ENCODE assay signal across 25 cellular contexts in genomic region chr2:58731488-58731869, GRCh38.
A peak's percentile ranks its signal among the peaks of the same experiment; 100 is the strongest.
DNase-seq lines count a peak whose midpoint lies in the region; ATAC-seq, FAIRE-seq and TF ChIP-seq lines count a peak whose summit lies in the region.
"Had no signal": no experiment of that assay in that cellular context is flagged by ENCODE, and none has a peak within 500 bp of the region (broad histone marks: within the 10 kb centered on the region; RNA-seq: fewer than 3 reads in every experiment).

No MANE protein-coding gene starts in this region.

- H3K4me3 Mint-ChIP-seq in CD8-positive, alpha-beta memory T cell = no peak overlapping the region
- H3K4me3 Mint-ChIP-seq: activated naive CD8-positive, alpha-beta T cell; activated T-helper 1 cell treated with anti-CD3 and anti-CD28 coated beads, Interleukin-12 subunit alpha, Interleukin-12 subunit beta, Interleukin-2, Interleukin-4 antibody, amounts not matched to agents 30 ng/mL and 10 ng/mL and 1 ng/mL, durations not matched to agents 14 hours and 24 hours and 36 hours; immature natural killer cell; naive B cell; stimulated activated naive CD8-positive, alpha-beta T cell treated with anti-CD3 and anti-CD28 coated beads, Interleukin-15, amount 100 ng/mL, for 72 hours; type B pancreatic cell had no signal

- CTCF ChIA-PET in CD8-positive, alpha-beta memory T cell (lab: Charles Lee) = no interaction called here

- H3K4me1 Mint-ChIP-seq in CD8-positive, alpha-beta memory T cell = no peaks in the 10 kb centered on the region
- H3K4me1 Mint-ChIP-seq: immature natural killer cell; stimulated activated naive CD8-positive, alpha-beta T cell treated with anti-CD3 and anti-CD28 coated beads, Interleukin-15, amount 100 ng/mL, for 72 hours had no signal

- H3K4me3 ChIP-seq in CD8-positive, alpha-beta memory T cell (ENCODE audit: low read length) = no peak overlapping the region
- no peak overlapping the region for H3K4me3 ChIP-seq in brain microvascular endothelial cell (ENCODE audit: low read depth, low read length)
- H3K4me3 ChIP-seq: A549, right atrium auricular region had no signal

- POLR2A ChIA-PET in CD8-positive, alpha-beta memory T cell (lab: Charles Lee) = no interaction called here

- no peaks in the 10 kb centered on the region for H3K4me1 ChIP-seq in CD8-positive, alpha-beta memory T cell (ENCODE audit: insufficient read depth, low read length)
- H3K4me1 ChIP-seq: BE2C, right atrium auricular region had no signal

- H3K27ac ChIP-seq in CD8-positive, alpha-beta memory T cell (ENCODE audit: low read depth, low read length) = peak overlapping the region; percentile 57
- no peak overlapping the region for H3K27ac ChIP-seq in brain microvascular endothelial cell
- H3K27ac ChIP-seq: A549, KMS-11, right atrium auricular region had no signal

- peaks cover 0 to 1% of the 10 kb centered on the region in 2 donors for H3K27me3 Mint-ChIP-seq in CD8-positive, alpha-beta memory T cell
- H3K27me3 Mint-ChIP-seq: activated naive CD8-positive, alpha-beta T cell; naive B cell; type B pancreatic cell had no signal

- H3K9me3 Mint-ChIP-seq in CD8-positive, alpha-beta memory T cell = no peaks in the 10 kb centered on the region
- H3K9me3 Mint-ChIP-seq: activated T-helper 1 cell treated with anti-CD3 and anti-CD28 coated beads, Interleukin-12 subunit alpha, Interleukin-12 subunit beta, Interleukin-2, Interleukin-4 antibody, amounts not matched to agents 30 ng/mL and 10 ng/mL and 1 ng/mL, durations not matched to agents 14 hours and 24 hours and 36 hours; naive B cell; stimulated activated naive CD8-positive, alpha-beta T cell treated with anti-CD3 and anti-CD28 coated beads, Interleukin-15, amount 100 ng/mL, for 72 hours; type B pancreatic cell had no signal

- ATAC-seq in HG02623 (IDR thresholded peaks at IDR 0.05; ENCODE audit: unreplicated experiment) = no peak
- ATAC-seq: A549; left lobe of liver; SK-N-SH treated with all-trans-retinoic acid at 6 μM for 48 hours; stimulated activated naive CD8-positive, alpha-beta T cell treated with anti-CD3 and anti-CD28 coated beads, Interleukin-15, amount 100 ng/mL, for 72 hours had no signal

- DNase-seq in CD8-positive, alpha-beta memory T cell = no peak
- DNase-seq in M059J (ENCODE audit: low read depth) = peak; percentile 5
- DNase-seq in SIG-M5 (lab: John Stamatoyannopoulos, UW) = peak; percentile 95
- peak; percentile 4 for DNase-seq in astrocyte of the hippocampus (ENCODE audit: low read depth, low spot score)
- DNase-seq in SK-N-DZ (ENCODE audit: low spot score) = no peak
- no peak for DNase-seq in GM12891 (ENCODE audit: insufficient read length, low spot score)
- no peak for DNase-seq in brain microvascular endothelial cell
- DNase-seq: BE2C; foreskin fibroblast; HCEC 1CT; immature natural killer cell; naive B cell; NCI-H2081 treated with DMSO at 0.1 percent for 48 hours; stimulated activated CD4-positive, alpha-beta T cell treated with anti-CD3 and anti-CD28 coated beads, Interleukin-4, amount 100 ng/mL, for 24 hours; stimulated activated naive CD8-positive, alpha-beta T cell treated with anti-CD3 and anti-CD28 coated beads, Interleukin-15, amount 100 ng/mL, for 72 hours; T1000 had no signal

- H3K27ac Mint-ChIP-seq in CD8-positive, alpha-beta memory T cell = no peak overlapping the region
- H3K27ac Mint-ChIP-seq: activated naive CD8-positive, alpha-beta T cell; activated T-helper 1 cell treated with anti-CD3 and anti-CD28 coated beads, Interleukin-12 subunit alpha, Interleukin-12 subunit beta, Interleukin-2, Interleukin-4 antibody, amounts not matched to agents 30 ng/mL and 10 ng/mL and 1 ng/mL, durations not matched to agents 14 hours and 24 hours and 36 hours; immature natural killer cell; naive B cell; stimulated activated naive CD8-positive, alpha-beta T cell treated with anti-CD3 and anti-CD28 coated beads, Interleukin-15, amount 100 ng/mL, for 72 hours; type B pancreatic cell had no signal

- no peaks in the 10 kb centered on the region for H3K36me3 ChIP-seq in CD8-positive, alpha-beta memory T cell (ENCODE audit: insufficient read depth, low read length)
- no peaks in the 10 kb centered on the region for H3K36me3 ChIP-seq in brain microvascular endothelial cell (replicated peaks)
- H3K36me3 ChIP-seq: BE2C, right atrium auricular region had no signal

- H3K27me3 ChIP-seq in CD8-positive, alpha-beta memory T cell (ENCODE audit: insufficient read depth, low read length, poor library complexity, severe bottlenecking) = no peaks in the 10 kb centered on the region
- no peaks in the 10 kb centered on the region for H3K27me3 ChIP-seq in brain microvascular endothelial cell (replicated peaks)
- H3K27me3 ChIP-seq: BE2C, right atrium auricular region had no signal

- no peak for FAIRE-seq in GM12891 (lab: Jason Lieb, UNC)
- FAIRE-seq: A549 had no signal

- no peaks in the 10 kb centered on the region for H3K9me3 ChIP-seq in CD8-positive, alpha-beta memory T cell (ENCODE audit: low read length)
- H3K9me3 ChIP-seq: A549, BE2C, right atrium auricular region had no signal

- no peak for TF ChIP-seq POLR2A in GM12891 (IDR thresholded peaks at IDR 0.05; ENCODE audit: low read depth, low read length)

- in situ Hi-C loops in brain microvascular endothelial cell (cut with HindIII; ENCODE audit: low pct_ligation_motif_present, low sequenced_read_pairs) = no loop called here

- no peaks in the 10 kb centered on the region for H3K36me3 Mint-ChIP-seq in CD8-positive, alpha-beta memory T cell
- H3K36me3 Mint-ChIP-seq: activated naive CD8-positive, alpha-beta T cell; immature natural killer cell; naive B cell; type B pancreatic cell had no signal

- no peak for TF ChIP-seq CTCF in brain microvascular endothelial cell (IDR thresholded peaks at IDR 0.05; ENCODE audit: low read depth, low read length, missing control alignments)

TF ChIP-seq in GM12891, 5 proteins besides CTCF, POLR2A, EP300 and RAD21:
- TF ChIP-seq POLR2AphosphoS5 (IDR thresholded peaks at IDR 0.05; ENCODE audit: low read depth, low read length) = no peak
- no peak for TF ChIP-seq TAF1 (IDR thresholded peaks at IDR 0.05; ENCODE audit: low read depth, low read length)

Comparison
In these comparisons a context has a peak if more than half of its experiments do, and no peak if none do; other contexts are left out.
1. DNase-seq: peak in M059J (single experiment), SIG-M5 (single experiment) and astrocyte of the hippocampus (single experiment); none in CD8-positive, alpha-beta memory T cell (0 of 5), SK-N-DZ (single experiment), GM12891 (single experiment) and brain microvascular endothelial cell (single experiment).